ENCODE assay signal across 8 cellular contexts in genomic region chr13:40982772-40983171, GRCh38. TPM values are rescaled to one million over a fixed set of nuclear protein-coding genes. Genes with fewer than 3 reads are reported as not detected.
DNase-seq lines count a peak whose midpoint lies in the region; ATAC-seq and TF ChIP-seq lines count a peak whose summit lies in the region.

No MANE protein-coding gene starts in this region.

- no peak for DNase-seq in ascending aorta (ENCODE audit: low spot score in 2 of 2)
- no peak for DNase-seq in left lobe of liver (ENCODE audit: low spot score)
- DNase-seq in stimulated activated naive CD8-positive, alpha-beta T cell treated with anti-CD3 and anti-CD28 coated beads, Interleukin-15, amount 100 ng/mL, for 72 hours = peak; percentile 41 to 62
- no peak for DNase-seq in NCI-H69 (lab: John Stamatoyannopoulos, UW)
- DNase-seq in NCI-H1930 (lab: John Stamatoyannopoulos, UW) = no peak

- H3K4me3 ChIP-seq in OCI-LY1 (ENCODE audit: low read depth, low read length, poor library complexity, severe bottlenecking) = peak overlapping the region; percentile 73
- H3K4me3 ChIP-seq in ascending aorta = peak overlapping the region; percentile 25 to 41

- peak overlapping the region; percentile 78 for H3K4me2 ChIP-seq in OCI-LY1 (ENCODE audit: low read length)

- no peak overlapping the region for H2AFZ ChIP-seq in OCI-LY1 (ENCODE audit: low read length)

- peak overlapping the region; percentile 75 for H3K9ac ChIP-seq in OCI-LY1 (ENCODE audit: low read length)

- H3K36me3 ChIP-seq in OCI-LY1 (ENCODE audit: insufficient read depth, low read length) = peaks cover 41% of the 10 kb centered on the region
- no peaks in the 10 kb centered on the region for H3K36me3 ChIP-seq in ascending aorta

- H3K9me2 ChIP-seq in OCI-LY1 (ENCODE audit: low read depth, low read length) = no peaks in the 10 kb centered on the region

- H3K4me1 ChIP-seq in OCI-LY1 (ENCODE audit: insufficient read depth, low read length, severe bottlenecking) (peaks cover 99% of the 10 kb centered on the region), ascending aorta (peaks cover 7 to 21% of the 10 kb centered on the region in 2 donors)

- TF ChIP-seq CTCF in OCI-LY1 (IDR thresholded peaks at IDR 0.05; ENCODE audit: low read length) = no peak
- no peak for TF ChIP-seq CTCF in ascending aorta (IDR thresholded peaks at IDR 0.05)

- H3K27me3 ChIP-seq in OCI-LY1 (ENCODE audit: insufficient read depth, low read length) = no peaks in the 10 kb centered on the region
- no peaks in the 10 kb centered on the region for H3K27me3 ChIP-seq in ascending aorta

- peak overlapping the region; percentile 90 for H3K27ac ChIP-seq in OCI-LY1 (ENCODE audit: low read depth, low read length, poor library complexity, severe bottlenecking)
- H3K27ac ChIP-seq in ascending aorta = peak overlapping the region; percentile 73 to 75

- peak overlapping the region; percentile 100 for H3K27ac Mint-ChIP-seq in stimulated activated naive CD8-positive, alpha-beta T cell treated with anti-CD3 and anti-CD28 coated beads, Interleukin-15, amount 100 ng/mL, for 72 hours

- no peaks in the 10 kb centered on the region for H3K27me3 Mint-ChIP-seq in stimulated activated naive CD8-positive, alpha-beta T cell treated with anti-CD3 and anti-CD28 coated beads, Interleukin-15, amount 100 ng/mL, for 72 hours

- 0 out of 2 replicates have a peak, but pooled peaks cover 11% of the 10 kb centered on the region for H3F3A ChIP-seq in OCI-LY1 (ENCODE audit: insufficient read depth, low read length)

- intact Hi-C loops in ascending aorta (cut with DNase I) = loop anchor here (2.0 to 5.0 kb wide), 2 partner anchors 78 to 1055 kb away; partner anchors contain the start of gene WBP4

- no peaks in the 10 kb centered on the region for H3K9me3 Mint-ChIP-seq in stimulated activated naive CD8-positive, alpha-beta T cell treated with anti-CD3 and anti-CD28 coated beads, Interleukin-15, amount 100 ng/mL, for 72 hours

- peaks cover 38% of the 10 kb centered on the region for H3K4me1 Mint-ChIP-seq in stimulated activated naive CD8-positive, alpha-beta T cell treated with anti-CD3 and anti-CD28 coated beads, Interleukin-15, amount 100 ng/mL, for 72 hours

- peaks cover 99% of the 10 kb centered on the region for H3K79me2 ChIP-seq in OCI-LY1 (ENCODE audit: insufficient read depth, low read length)

- H3K4me3 Mint-ChIP-seq in stimulated activated naive CD8-positive, alpha-beta T cell treated with anti-CD3 and anti-CD28 coated beads, Interleukin-15, amount 100 ng/mL, for 72 hours = peak overlapping the region; percentile 92 to 98

- ATAC-seq in GM18520 (IDR thresholded peaks at IDR 0.05; ENCODE audit: unreplicated experiment) (peak; percentile 51), HG02642 (IDR thresholded peaks at IDR 0.05; ENCODE audit: poor library complexity, unreplicated experiment) (peak; percentile 54), left lobe of liver (peak; percentile 52)
- peak; percentile 80 for ATAC-seq in stimulated activated naive CD8-positive, alpha-beta T cell treated with anti-CD3 and anti-CD28 coated beads, Interleukin-15, amount 100 ng/mL, for 72 hours

- H3K9me3 ChIP-seq in OCI-LY1 (ENCODE audit: low read length) (no peaks in the 10 kb centered on the region), ascending aorta (no peaks in the 10 kb centered on the region)

- H4K20me1 ChIP-seq in OCI-LY1 (ENCODE audit: insufficient read depth, low read length) = no peaks in the 10 kb centered on the region

RNA-seq across cellular contexts. Expression of gene ELF1, which starts 36.3 kb away (rescaled TPM):
- total RNA-seq in ascending aorta = 105 TPM
- 22.2 TPM for total RNA-seq in left lobe of liver

Comparison
In these comparisons a context has a peak if more than half of its experiments do, and no peak if none do; other contexts are left out.
1. DNase-seq: peak in stimulated activated naive CD8-positive, alpha-beta T cell treated with anti-CD3 and anti-CD28 coated beads, Interleukin-15, amount 100 ng/mL, for 72 hours (2 of 2); none in ascending aorta (0 of 2), left lobe of liver (single experiment), NCI-H69 (single experiment) and NCI-H1930 (0 of 2).
2. Peak in every context shown above with its lines, with median percentiles within 50 percentile points of each other: ATAC-seq.